1 cellular context compared by ENCODE assay signal in genomic region chr17:29694923-29695563, GRCh38.
TF ChIP-seq lines count a peak whose summit lies in the region.

No MANE protein-coding gene starts in this region.

TF ChIP-seq in K562, 482 proteins besides CTCF, POLR2A, EP300 and RAD21 (continued from another document):
- TF ChIP-seq GTF2B (IDR thresholded peaks at IDR 0.05; ENCODE audit: extremely low read depth, insufficient read length) (no peak), ARHGAP35 (IDR thresholded peaks at IDR 0.05; ENCODE audit: partially characterized antibody) (no peak), ZC3H8 (IDR thresholded peaks at IDR 0.05) (no peak), HMBOX1 (IDR thresholded peaks at IDR 0.05) (peak; percentile 81), NBN (IDR thresholded peaks at IDR 0.05; ENCODE audit: low read depth) (no peak), TBP (optimal IDR thresholded peaks at IDR 0.05; ENCODE audit: low read depth, low read length) (no peak), XRCC3 (IDR thresholded peaks at IDR 0.05) (no peak), ZNF592 (IDR thresholded peaks at IDR 0.05) (0 out of 2 replicates have a peak, but pooled peaks have one; percentile 27)
